1 cellular context compared by ENCODE assay signal in genomic region chr10:71963756-71964668, GRCh38.
A peak's percentile ranks its signal among the peaks of the same experiment; 100 is the strongest.
TF ChIP-seq lines count a peak whose summit lies in the region.

CHST3 (plus strand) TSS chr10:71964395; CDS start chr10:72005843, 41,448 bp downstream.

TF ChIP-seq in HepG2, 621 proteins besides CTCF, POLR2A, EP300 and RAD21 (continued from another document and continues in another):
- TF ChIP-seq WIZ (CRISPR knock-in tag; IDR thresholded peaks at IDR 0.05) (no peak), ZNF232 (CRISPR knock-in tag; IDR thresholded peaks at IDR 0.05; ENCODE audit: borderline replicate concordance) (no peak), SAP130 (CRISPR knock-in tag; IDR thresholded peaks at IDR 0.05; ENCODE audit: low read depth) (peak; percentile 63), PRPF4 (IDR thresholded peaks at IDR 0.05; ENCODE audit: low read depth, low read length, poor library complexity, severe bottlenecking) (no peak), SP2 (CRISPR knock-in tag; IDR thresholded peaks at IDR 0.05) (no peak), GATAD2A (CRISPR knock-in tag; IDR thresholded peaks at IDR 0.05) (no peak), ZNF576 (CRISPR knock-in tag; IDR thresholded peaks at IDR 0.05) (no peak), REPIN1 (CRISPR knock-in tag; IDR thresholded peaks at IDR 0.05; ENCODE audit: borderline replicate concordance, low read depth) (0 out of 2 replicates have a peak, but pooled peaks have one; percentile 11), ZNF589 (CRISPR knock-in tag; conservative IDR thresholded peaks at IDR 0.05) (no peak; the same call in 1 of the 2 replicates), ZNF713 (CRISPR knock-in tag; IDR thresholded peaks at IDR 0.05) (no peak), HES4 (CRISPR knock-in tag; IDR thresholded peaks at IDR 0.05; ENCODE audit: borderline replicate concordance) (no peak), ARNTL (CRISPR knock-in tag; IDR thresholded peaks at IDR 0.05) (no peak), ZNF784 (CRISPR knock-in tag; IDR thresholded peaks at IDR 0.05; ENCODE audit: borderline replicate concordance) (no peak), NR2F2 (IDR thresholded peaks at IDR 0.05; ENCODE audit: borderline replicate concordance, low read depth) (no peak), ZNF546 (CRISPR knock-in tag; conservative IDR thresholded peaks at IDR 0.05) (no peak), ZNF850 (CRISPR knock-in tag; conservative IDR thresholded peaks at IDR 0.05) (no peak), ZFP90 (CRISPR knock-in tag; IDR thresholded peaks at IDR 0.05; ENCODE audit: borderline replicate concordance) (no peak), KLF15 (CRISPR knock-in tag; IDR thresholded peaks at IDR 0.05; ENCODE audit: borderline replicate concordance) (no peak; the same call in 1 of the 2 replicates), ZNF431 (CRISPR knock-in tag; IDR thresholded peaks at IDR 0.05; ENCODE audit: borderline replicate concordance, low read depth) (no peak), KMT2A (CRISPR knock-in tag; IDR thresholded peaks at IDR 0.05) (0 out of 2 replicates have a peak, but pooled peaks have one; percentile 26), ZNF652 (CRISPR knock-in tag; IDR thresholded peaks at IDR 0.05; ENCODE audit: borderline replicate concordance, low read depth) (no peak), MXI1 (IDR thresholded peaks at IDR 0.05; ENCODE audit: borderline replicate concordance, low read depth, low read length) (no peak), ZFP82 (CRISPR knock-in tag; IDR thresholded peaks at IDR 0.05; ENCODE audit: borderline replicate concordance) (no peak), ZNF598 (CRISPR knock-in tag; IDR thresholded peaks at IDR 0.05; ENCODE audit: borderline replicate concordance) (no peak), ZNF430 (CRISPR knock-in tag; IDR thresholded peaks at IDR 0.05) (peak; percentile 82; the same call in 1 of the 2 replicates), STAT6 (CRISPR knock-in tag; IDR thresholded peaks at IDR 0.05; ENCODE audit: borderline replicate concordance) (no peak), POGK (CRISPR knock-in tag; conservative IDR thresholded peaks at IDR 0.05) (peak; percentile 34; the same call in 1 of the 2 replicates), THAP7 (CRISPR knock-in tag; IDR thresholded peaks at IDR 0.05) (no peak), UBTF (CRISPR knock-in tag; IDR thresholded peaks at IDR 0.05) (peak; percentile 83; the same call in 1 of the 2 replicates), ATRX (CRISPR knock-in tag; IDR thresholded peaks at IDR 0.05; ENCODE audit: borderline replicate concordance) (no peak), TAF15 (IDR thresholded peaks at IDR 0.05; ENCODE audit: low read depth, low read length, poor library complexity, severe bottlenecking) (no peak), RFX1 (IDR thresholded peaks at IDR 0.05) (no peak), NFKB2 (CRISPR knock-in tag; IDR thresholded peaks at IDR 0.05; ENCODE audit: borderline replicate concordance) (no peak; the same call in 1 of the 2 replicates), ZNF83 (CRISPR knock-in tag; IDR thresholded peaks at IDR 0.05; ENCODE audit: borderline replicate concordance) (no peak; the same call in 1 of the 2 replicates), SMAD1 (CRISPR knock-in tag; IDR thresholded peaks at IDR 0.05; ENCODE audit: borderline replicate concordance, low read depth) (no peak), TP53 (CRISPR knock-in tag; conservative IDR thresholded peaks at IDR 0.05) (no peak), MIER3 (CRISPR knock-in tag; IDR thresholded peaks at IDR 0.05; ENCODE audit: borderline replicate concordance) (0 out of 2 replicates have a peak, but pooled peaks have one; percentile 11), KLF16 (CRISPR knock-in tag; IDR thresholded peaks at IDR 0.05) (no peak), NFYC (CRISPR knock-in tag; IDR thresholded peaks at IDR 0.05) (no peak), ZNF816 (CRISPR knock-in tag; IDR thresholded peaks at IDR 0.05; ENCODE audit: borderline replicate concordance) (no peak; the same call in 1 of the 2 replicates), ZNF660 (CRISPR knock-in tag; IDR thresholded peaks at IDR 0.05; ENCODE audit: borderline replicate concordance, low read depth) (no peak)
- TF ChIP-seq, protein P1, sequence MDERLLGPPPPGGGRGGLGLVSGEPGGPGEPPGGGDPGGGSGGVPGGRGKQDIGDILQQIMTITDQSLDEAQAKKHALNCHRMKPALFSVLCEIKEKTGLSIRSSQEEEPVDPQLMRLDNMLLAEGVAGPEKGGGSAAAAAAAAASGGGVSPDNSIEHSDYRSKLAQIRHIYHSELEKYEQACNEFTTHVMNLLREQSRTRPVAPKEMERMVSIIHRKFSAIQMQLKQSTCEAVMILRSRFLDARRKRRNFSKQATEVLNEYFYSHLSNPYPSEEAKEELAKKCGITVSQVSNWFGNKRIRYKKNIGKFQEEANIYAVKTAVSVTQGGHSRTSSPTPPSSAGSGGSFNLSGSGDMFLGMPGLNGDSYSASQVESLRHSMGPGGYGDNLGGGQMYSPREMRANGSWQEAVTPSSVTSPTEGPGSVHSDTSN (CRISPR knock-in tag; IDR thresholded peaks at IDR 0.05) = no peak
- TF ChIP-seq, protein P2, sequence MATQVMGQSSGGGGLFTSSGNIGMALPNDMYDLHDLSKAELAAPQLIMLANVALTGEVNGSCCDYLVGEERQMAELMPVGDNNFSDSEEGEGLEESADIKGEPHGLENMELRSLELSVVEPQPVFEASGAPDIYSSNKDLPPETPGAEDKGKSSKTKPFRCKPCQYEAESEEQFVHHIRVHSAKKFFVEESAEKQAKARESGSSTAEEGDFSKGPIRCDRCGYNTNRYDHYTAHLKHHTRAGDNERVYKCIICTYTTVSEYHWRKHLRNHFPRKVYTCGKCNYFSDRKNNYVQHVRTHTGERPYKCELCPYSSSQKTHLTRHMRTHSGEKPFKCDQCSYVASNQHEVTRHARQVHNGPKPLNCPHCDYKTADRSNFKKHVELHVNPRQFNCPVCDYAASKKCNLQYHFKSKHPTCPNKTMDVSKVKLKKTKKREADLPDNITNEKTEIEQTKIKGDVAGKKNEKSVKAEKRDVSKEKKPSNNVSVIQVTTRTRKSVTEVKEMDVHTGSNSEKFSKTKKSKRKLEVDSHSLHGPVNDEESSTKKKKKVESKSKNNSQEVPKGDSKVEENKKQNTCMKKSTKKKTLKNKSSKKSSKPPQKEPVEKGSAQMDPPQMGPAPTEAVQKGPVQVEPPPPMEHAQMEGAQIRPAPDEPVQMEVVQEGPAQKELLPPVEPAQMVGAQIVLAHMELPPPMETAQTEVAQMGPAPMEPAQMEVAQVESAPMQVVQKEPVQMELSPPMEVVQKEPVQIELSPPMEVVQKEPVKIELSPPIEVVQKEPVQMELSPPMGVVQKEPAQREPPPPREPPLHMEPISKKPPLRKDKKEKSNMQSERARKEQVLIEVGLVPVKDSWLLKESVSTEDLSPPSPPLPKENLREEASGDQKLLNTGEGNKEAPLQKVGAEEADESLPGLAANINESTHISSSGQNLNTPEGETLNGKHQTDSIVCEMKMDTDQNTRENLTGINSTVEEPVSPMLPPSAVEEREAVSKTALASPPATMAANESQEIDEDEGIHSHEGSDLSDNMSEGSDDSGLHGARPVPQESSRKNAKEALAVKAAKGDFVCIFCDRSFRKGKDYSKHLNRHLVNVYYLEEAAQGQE (IDR thresholded peaks at IDR 0.05; ENCODE audit: borderline replicate concordance in 1 of 2, low read depth in 1 of 2, low read length in 2 of 2) = no peak
- TF ChIP-seq, protein P3, sequence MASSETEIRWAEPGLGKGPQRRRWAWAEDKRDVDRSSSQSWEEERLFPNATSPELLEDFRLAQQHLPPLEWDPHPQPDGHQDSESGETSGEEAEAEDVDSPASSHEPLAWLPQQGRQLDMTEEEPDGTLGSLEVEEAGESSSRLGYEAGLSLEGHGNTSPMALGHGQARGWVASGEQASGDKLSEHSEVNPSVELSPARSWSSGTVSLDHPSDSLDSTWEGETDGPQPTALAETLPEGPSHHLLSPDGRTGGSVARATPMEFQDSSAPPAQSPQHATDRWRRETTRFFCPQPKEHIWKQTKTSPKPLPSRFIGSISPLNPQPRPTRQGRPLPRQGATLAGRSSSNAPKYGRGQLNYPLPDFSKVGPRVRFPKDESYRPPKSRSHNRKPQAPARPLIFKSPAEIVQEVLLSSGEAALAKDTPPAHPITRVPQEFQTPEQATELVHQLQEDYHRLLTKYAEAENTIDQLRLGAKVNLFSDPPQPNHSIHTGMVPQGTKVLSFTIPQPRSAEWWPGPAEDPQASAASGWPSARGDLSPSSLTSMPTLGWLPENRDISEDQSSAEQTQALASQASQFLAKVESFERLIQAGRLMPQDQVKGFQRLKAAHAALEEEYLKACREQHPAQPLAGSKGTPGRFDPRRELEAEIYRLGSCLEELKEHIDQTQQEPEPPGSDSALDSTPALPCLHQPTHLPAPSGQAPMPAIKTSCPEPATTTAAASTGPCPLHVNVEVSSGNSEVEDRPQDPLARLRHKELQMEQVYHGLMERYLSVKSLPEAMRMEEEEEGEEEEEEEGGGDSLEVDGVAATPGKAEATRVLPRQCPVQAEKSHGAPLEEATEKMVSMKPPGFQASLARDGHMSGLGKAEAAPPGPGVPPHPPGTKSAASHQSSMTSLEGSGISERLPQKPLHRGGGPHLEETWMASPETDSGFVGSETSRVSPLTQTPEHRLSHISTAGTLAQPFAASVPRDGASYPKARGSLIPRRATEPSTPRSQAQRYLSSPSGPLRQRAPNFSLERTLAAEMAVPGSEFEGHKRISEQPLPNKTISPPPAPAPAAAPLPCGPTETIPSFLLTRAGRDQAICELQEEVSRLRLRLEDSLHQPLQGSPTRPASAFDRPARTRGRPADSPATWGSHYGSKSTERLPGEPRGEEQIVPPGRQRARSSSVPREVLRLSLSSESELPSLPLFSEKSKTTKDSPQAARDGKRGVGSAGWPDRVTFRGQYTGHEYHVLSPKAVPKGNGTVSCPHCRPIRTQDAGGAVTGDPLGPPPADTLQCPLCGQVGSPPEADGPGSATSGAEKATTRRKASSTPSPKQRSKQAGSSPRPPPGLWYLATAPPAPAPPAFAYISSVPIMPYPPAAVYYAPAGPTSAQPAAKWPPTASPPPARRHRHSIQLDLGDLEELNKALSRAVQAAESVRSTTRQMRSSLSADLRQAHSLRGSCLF (CRISPR knock-in tag; IDR thresholded peaks at IDR 0.05; ENCODE audit: borderline replicate concordance) = no peak
